In genomic region chr5:103469288-103470065, GRCh38 we compare ENCODE assay signal across 1 cellular context.
TF ChIP-seq lines count a peak whose summit lies in the region.

No MANE protein-coding gene starts in this region.

TF ChIP-seq in HepG2, 621 proteins besides CTCF, POLR2A, EP300 and RAD21 (continued from another document):
- TF ChIP-seq ZNF318 (CRISPR knock-in tag; IDR thresholded peaks at IDR 0.05) (no peak), NPAS2 (CRISPR knock-in tag; IDR thresholded peaks at IDR 0.05; ENCODE audit: borderline replicate concordance) (no peak), PCBP2 (optimal IDR thresholded peaks at IDR 0.05; ENCODE audit: low read depth, low read length, poor library complexity, severe bottlenecking) (no peak), ZHX1 (CRISPR knock-in tag; IDR thresholded peaks at IDR 0.05; ENCODE audit: low read depth) (no peak), NONO (IDR thresholded peaks at IDR 0.05) (no peak), NONO (CRISPR knock-in tag; conservative IDR thresholded peaks at IDR 0.05) (no peak), ZFP36L2 (CRISPR knock-in tag; IDR thresholded peaks at IDR 0.05) (no peak), NFE2L2 (IDR thresholded peaks at IDR 0.05; ENCODE audit: low read length) (no peak), JARID2 (CRISPR knock-in tag; IDR thresholded peaks at IDR 0.05; ENCODE audit: insufficient replicate concordance) (no peak), TFDP1 (CRISPR knock-in tag; IDR thresholded peaks at IDR 0.05; ENCODE audit: borderline replicate concordance) (no peak), ZNF770 (CRISPR knock-in tag; IDR thresholded peaks at IDR 0.05) (no peak), CBX5 (CRISPR knock-in tag; IDR thresholded peaks at IDR 0.05; ENCODE audit: borderline replicate concordance) (no peak), ATRX (CRISPR knock-in tag; IDR thresholded peaks at IDR 0.05; ENCODE audit: borderline replicate concordance) (no peak), ARID5B (CRISPR knock-in tag; IDR thresholded peaks at IDR 0.05) (no peak), ZNF574 (CRISPR knock-in tag; IDR thresholded peaks at IDR 0.05) (no peak)
